ENCODE assay signal across 8 cellular contexts in the genomic region with DNA sequence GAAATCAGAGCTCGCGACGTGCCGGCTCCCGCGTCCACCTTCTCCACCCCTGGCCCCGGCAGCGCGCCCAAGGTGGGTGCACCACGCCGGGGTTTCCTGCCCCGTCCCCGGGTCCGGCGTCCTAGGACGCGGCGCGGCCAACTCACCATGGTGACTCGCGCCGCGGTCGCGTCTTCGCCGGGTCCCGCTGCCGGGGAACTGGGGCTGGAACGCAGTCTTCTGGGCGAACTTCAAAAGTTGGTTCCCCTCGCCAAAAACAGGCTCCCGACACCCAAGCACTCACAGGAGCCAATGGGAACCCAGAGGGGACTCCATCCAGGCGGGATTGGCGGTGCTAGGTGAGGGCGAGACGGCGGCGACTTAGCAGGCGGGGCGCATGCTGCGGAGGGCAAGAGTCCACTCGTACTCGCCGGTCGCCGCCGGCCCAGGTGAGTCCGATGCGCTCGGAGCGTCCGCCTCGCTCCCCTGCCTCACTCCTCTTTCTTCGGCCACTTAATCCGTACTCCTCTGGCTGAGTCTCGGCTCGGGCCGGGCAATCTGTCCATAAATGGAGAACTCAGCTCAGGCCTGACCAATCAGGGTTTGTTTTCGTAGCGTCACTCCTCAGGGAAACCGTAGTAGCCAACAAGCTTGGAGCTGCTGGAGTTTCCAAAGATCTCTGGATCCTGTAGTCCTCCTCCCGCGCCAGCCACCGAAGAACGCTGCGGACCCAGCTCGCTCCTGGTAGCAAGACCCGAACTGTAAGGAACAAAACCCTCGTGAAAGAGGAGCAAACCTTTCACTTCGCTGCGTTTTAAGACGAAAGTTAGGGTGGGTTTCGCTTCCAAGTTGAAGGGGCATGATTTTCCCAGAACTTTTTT. TPM values are rescaled to one million over a fixed set of nuclear protein-coding genes. Genes with fewer than 3 reads are reported as not detected.
A peak's percentile ranks its signal among the peaks of the same experiment; 100 is the strongest.
DNase-seq lines count a peak whose midpoint lies in the region; ATAC-seq, FAIRE-seq and TF ChIP-seq lines count a peak whose summit lies in the region.

A gene (minus strand): TSS at position 520 of the 860 bp plus-strand sequence. CDS start 371 bp downstream, at position 149.

- no peaks in the 10 kb centered on the region for H3K9me3 Mint-ChIP-seq in activated CD8-positive, alpha-beta T cell treated with anti-CD3 and anti-CD28 coated beads for 36 hours
- no peaks in the 10 kb centered on the region for H3K9me3 Mint-ChIP-seq in memory B cell
- H3K9me3 Mint-ChIP-seq in stimulated activated memory B cell treated with anti-CD40 and anti-IgM and Interleukin-4, amounts not matched to agents 10 μg/mL and 1 μg/mL and 100 μg/mL, for 72 hours, result no peaks in the 10 kb centered on the region

- H3K9me1 ChIP-seq in endothelial cell of umbilical vein (replicated peaks; ENCODE audit: control insufficient read depth, extremely low read depth, insufficient read depth, low read length), result no peaks in the 10 kb centered on the region

- H3K27me3 ChIP-seq in endothelial cell of umbilical vein (ENCODE audit: control insufficient read depth in 2 of 2, insufficient read depth in 2 of 2, low read length in 2 of 2), result no peaks in the 10 kb centered on the region

- peak within 1 kb of the TSS; percentile 92 for H2AFZ ChIP-seq in endothelial cell of umbilical vein (ENCODE audit: low read depth, low read length)

- TF ChIP-seq CTCF in AG09319 (IDR thresholded peaks at IDR 0.05; ENCODE audit: low read depth, low read length) (no peak), endothelial cell of umbilical vein (IDR thresholded peaks at IDR 0.05; ENCODE audit: extremely low read depth in 1 of 2, insufficient read depth in 1 of 2, low read depth in 1 of 2, low read length in 2 of 2) (no peak)
- no peak for TF ChIP-seq CTCF in activated CD8-positive, alpha-beta T cell treated with anti-CD3 and anti-CD28 coated beads for 36 hours (IDR thresholded peaks at IDR 0.05)

- no peaks in the 10 kb centered on the region for H4K20me1 ChIP-seq in endothelial cell of umbilical vein (replicated peaks; ENCODE audit: control insufficient read depth, extremely low read depth, insufficient read depth, low read length)

- peaks cover 27% of the 10 kb centered on the region for H3K4me1 ChIP-seq in endothelial cell of umbilical vein (ENCODE audit: control insufficient read depth, extremely low read depth, insufficient read depth, low read length)

- peaks cover 48% of the 10 kb centered on the region for H3K79me2 ChIP-seq in endothelial cell of umbilical vein (ENCODE audit: control insufficient read depth, insufficient read depth, low read length)

- intact Hi-C loops in activated CD8-positive, alpha-beta T cell treated with anti-CD3 and anti-CD28 coated beads for 36 hours (cut with micrococcal nuclease), result no loop called here
- intact Hi-C loops in endothelial cell of umbilical vein (cut with micrococcal nuclease), result loop anchor here (1.0 to 5.0 kb wide), 6 partner anchors 77 to 285 kb away; a partner anchor contains a TSS

- H3K9me3 ChIP-seq in endothelial cell of umbilical vein (replicated peaks; ENCODE audit: control insufficient read depth, insufficient read depth, low read length), result no peaks in the 10 kb centered on the region

- dilution Hi-C loops in endothelial cell of umbilical vein (cut with MboI; ENCODE audit: extremely low pct_ligation_motif_present, low sequenced_read_pairs), result no loop called here

- peak within 1 kb of the TSS; percentile 88 for H3K9ac ChIP-seq in endothelial cell of umbilical vein (replicated peaks; ENCODE audit: extremely low read depth, insufficient read depth, low read length)

- H3K36me3 Mint-ChIP-seq in activated CD8-positive, alpha-beta T cell treated with anti-CD3 and anti-CD28 coated beads for 36 hours (ENCODE audit: low read depth), result peaks cover 1% of the 10 kb centered on the region
- no peaks in the 10 kb centered on the region for H3K36me3 Mint-ChIP-seq in memory B cell
- peaks cover 19% of the 10 kb centered on the region for H3K36me3 Mint-ChIP-seq in stimulated activated memory B cell treated with anti-CD40 and anti-IgM and Interleukin-4, amounts not matched to agents 10 μg/mL and 1 μg/mL and 100 μg/mL, for 72 hours

- CTCF ChIA-PET in activated CD8-positive, alpha-beta T cell treated with anti-CD3 and anti-CD28 coated beads for 36 hours (lab: Charles Lee), result interaction anchor here (1.2 kb wide), 1 partner anchor 152 kb away, joined by 3 read pairs; no protein-coding TSS in a partner anchor
- CTCF ChIA-PET in endothelial cell of umbilical vein (lab: Charles Lee), result interaction anchor here (0.8 to 2.2 kb wide), 7 partner anchors 16 to 202 kb away, joined by 3 to 18 read pairs (median 3); no protein-coding TSS in a partner anchor

- DNase-seq in AG09319 (ENCODE audit: extremely low read depth, low read depth) (peak; percentile 90), NCI-H2227 treated with DMSO at 0.1 percent for 48 hours (lab: John Stamatoyannopoulos, UW) (peak; percentile 74), endothelial cell of umbilical vein (ENCODE audit: low read depth, low spot score) (peak; percentile 98), memory B cell (ENCODE audit: low spot score in 2 of 2) (peak in 1 of 2 donors; percentile 35)
- DNase-seq in activated CD8-positive, alpha-beta T cell treated with anti-CD3 and anti-CD28 coated beads for 36 hours, result peak; percentile 42

- peak within 1 kb of the TSS; percentile 98 for H3K4me2 ChIP-seq in endothelial cell of umbilical vein (ENCODE audit: insufficient read depth, low read length)

- peaks cover 12% of the 10 kb centered on the region for H3K4me1 Mint-ChIP-seq in activated CD8-positive, alpha-beta T cell treated with anti-CD3 and anti-CD28 coated beads for 36 hours (ENCODE audit: low read depth)
- H3K4me1 Mint-ChIP-seq in memory B cell, result peaks cover 44% of the 10 kb centered on the region
- peaks cover 61% of the 10 kb centered on the region for H3K4me1 Mint-ChIP-seq in stimulated activated memory B cell treated with anti-CD40 and anti-IgM and Interleukin-4, amounts not matched to agents 10 μg/mL and 1 μg/mL and 100 μg/mL, for 72 hours

- peak within 1 kb of the TSS; percentile 82 for H3K4me3 Mint-ChIP-seq in activated CD8-positive, alpha-beta T cell treated with anti-CD3 and anti-CD28 coated beads for 36 hours
- peak within 1 kb of the TSS; percentile 90 for H3K4me3 Mint-ChIP-seq in memory B cell
- peak within 1 kb of the TSS; percentile 88 for H3K4me3 Mint-ChIP-seq in stimulated activated memory B cell treated with anti-CD40 and anti-IgM and Interleukin-4, amounts not matched to agents 10 μg/mL and 1 μg/mL and 100 μg/mL, for 72 hours

- TF ChIP-seq POLR2A in endothelial cell of umbilical vein (IDR thresholded peaks at IDR 0.05; ENCODE audit: low read depth, low read length), result peak; percentile 97

- H3K27me3 Mint-ChIP-seq in activated CD8-positive, alpha-beta T cell treated with anti-CD3 and anti-CD28 coated beads for 36 hours, result peaks cover 48% of the 10 kb centered on the region
- no peaks in the 10 kb centered on the region for H3K27me3 Mint-ChIP-seq in memory B cell
- no peaks in the 10 kb centered on the region for H3K27me3 Mint-ChIP-seq in stimulated activated memory B cell treated with anti-CD40 and anti-IgM and Interleukin-4, amounts not matched to agents 10 μg/mL and 1 μg/mL and 100 μg/mL, for 72 hours

- H3K36me3 ChIP-seq in endothelial cell of umbilical vein (ENCODE audit: control insufficient read depth in 2 of 2, extremely low read depth in 1 of 2, insufficient read depth in 2 of 2, low read length in 2 of 2), result no peaks in the 10 kb centered on the region

- TSS peak; percentile 46 for BruUV-seq in endothelial cell of umbilical vein (replicated peaks; lab: Mats Ljungman, UMichigan)

- POLR2A ChIA-PET in activated CD8-positive, alpha-beta T cell treated with anti-CD3 and anti-CD28 coated beads for 36 hours (lab: Charles Lee), result no interaction called here
- POLR2A ChIA-PET in endothelial cell of umbilical vein (lab: Charles Lee), result interaction anchor here (0.6 to 1.4 kb wide), 20 partner anchors 18 to 383 kb away, joined by 3 to 10 read pairs (median 3); a partner anchor contains a TSS

- FAIRE-seq in endothelial cell of umbilical vein (lab: Jason Lieb, UNC), result peak; percentile 96

- H3K27ac ChIP-seq in endothelial cell of umbilical vein (ENCODE audit: insufficient read depth, low read depth, low read length), result peak within 1 kb of the TSS; percentile 82

- H3K4me3 ChIP-seq in endothelial cell of umbilical vein (replicated peaks in 1 of 3; ENCODE audit: insufficient read depth in 1 of 3, low read depth in 1 of 3, low read length in 3 of 3), result peak within 1 kb of the TSS; percentile 85 to 91 (median 88)

- ATAC-seq in GM18867 (IDR thresholded peaks at IDR 0.05; ENCODE audit: unreplicated experiment), result peak; percentile 50
- peak; percentile 43 for ATAC-seq in HG03108 (IDR thresholded peaks at IDR 0.05; ENCODE audit: unreplicated experiment)
- peak; percentile 70 for ATAC-seq in activated CD8-positive, alpha-beta T cell treated with anti-CD3 and anti-CD28 coated beads for 36 hours
- ATAC-seq in memory B cell (ENCODE audit: low read depth), result peak; percentile 38
- peak; percentile 79 for ATAC-seq in stimulated activated memory B cell treated with anti-CD40 and anti-IgM and Interleukin-4, amounts not matched to agents 10 μg/mL and 1 μg/mL and 100 μg/mL, for 72 hours

- peak within 1 kb of the TSS; percentile 60 for H3K27ac Mint-ChIP-seq in activated CD8-positive, alpha-beta T cell treated with anti-CD3 and anti-CD28 coated beads for 36 hours
- peak within 1 kb of the TSS; percentile 77 for H3K27ac Mint-ChIP-seq in memory B cell
- peak within 1 kb of the TSS; percentile 93 for H3K27ac Mint-ChIP-seq in stimulated activated memory B cell treated with anti-CD40 and anti-IgM and Interleukin-4, amounts not matched to agents 10 μg/mL and 1 μg/mL and 100 μg/mL, for 72 hours

TF ChIP-seq in endothelial cell of umbilical vein, 7 proteins besides CTCF, POLR2A, EP300 and RAD21:
- TF ChIP-seq, protein P1, sequence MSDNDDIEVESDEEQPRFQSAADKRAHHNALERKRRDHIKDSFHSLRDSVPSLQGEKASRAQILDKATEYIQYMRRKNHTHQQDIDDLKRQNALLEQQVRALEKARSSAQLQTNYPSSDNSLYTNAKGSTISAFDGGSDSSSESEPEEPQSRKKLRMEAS (IDR thresholded peaks at IDR 0.05; ENCODE audit: insufficient read depth, insufficient read length), result no peak
- TF ChIP-seq POLR2AphosphoS5 (IDR thresholded peaks at IDR 0.05; ENCODE audit: insufficient read depth, low read depth, low read length), result peak; percentile 95
- no peak for TF ChIP-seq GATA2 (IDR thresholded peaks at IDR 0.05; ENCODE audit: insufficient read depth, insufficient read length, low read depth, low read length)

RNA-seq across cellular contexts. Expression of the gene that starts here (rescaled TPM):
- 10 to 100 TPM; 20.3 to 22.7 TPM for total RNA-seq in activated CD8-positive, alpha-beta T cell treated with anti-CD3 and anti-CD28 coated beads for 36 hours
- 218 and 231 TPM in 2 replicates for total RNA-seq in endothelial cell of umbilical vein
- 31.6 and 33.4 TPM in 2 replicates for polyA plus RNA-seq in endothelial cell of umbilical vein
- polyA plus RNA-seq in endothelial cell of umbilical vein (2011; cell fraction: cytosol; rRNA removed), result 18.4 and 24.6 TPM in 2 replicates
- polyA plus RNA-seq in endothelial cell of umbilical vein (2011; cell fraction: nucleus; rRNA removed), result 56.7 and 57.1 TPM in 2 replicates
- 108 and 161 TPM in 2 replicates for polyA plus RNA-seq in endothelial cell of umbilical vein (2012)
- polyA minus RNA-seq in endothelial cell of umbilical vein, result 96.0 and 102 TPM in 2 replicates
- polyA minus RNA-seq in endothelial cell of umbilical vein (2011; cell fraction: cytosol; rRNA and poly(A)+ RNA removed), result 177 TPM
- 124 and 127 TPM in 2 replicates for polyA minus RNA-seq in endothelial cell of umbilical vein (2011; cell fraction: nucleus; rRNA and poly(A)+ RNA removed)
